ENCODE assay signal across 8 cellular contexts in the genomic region with DNA sequence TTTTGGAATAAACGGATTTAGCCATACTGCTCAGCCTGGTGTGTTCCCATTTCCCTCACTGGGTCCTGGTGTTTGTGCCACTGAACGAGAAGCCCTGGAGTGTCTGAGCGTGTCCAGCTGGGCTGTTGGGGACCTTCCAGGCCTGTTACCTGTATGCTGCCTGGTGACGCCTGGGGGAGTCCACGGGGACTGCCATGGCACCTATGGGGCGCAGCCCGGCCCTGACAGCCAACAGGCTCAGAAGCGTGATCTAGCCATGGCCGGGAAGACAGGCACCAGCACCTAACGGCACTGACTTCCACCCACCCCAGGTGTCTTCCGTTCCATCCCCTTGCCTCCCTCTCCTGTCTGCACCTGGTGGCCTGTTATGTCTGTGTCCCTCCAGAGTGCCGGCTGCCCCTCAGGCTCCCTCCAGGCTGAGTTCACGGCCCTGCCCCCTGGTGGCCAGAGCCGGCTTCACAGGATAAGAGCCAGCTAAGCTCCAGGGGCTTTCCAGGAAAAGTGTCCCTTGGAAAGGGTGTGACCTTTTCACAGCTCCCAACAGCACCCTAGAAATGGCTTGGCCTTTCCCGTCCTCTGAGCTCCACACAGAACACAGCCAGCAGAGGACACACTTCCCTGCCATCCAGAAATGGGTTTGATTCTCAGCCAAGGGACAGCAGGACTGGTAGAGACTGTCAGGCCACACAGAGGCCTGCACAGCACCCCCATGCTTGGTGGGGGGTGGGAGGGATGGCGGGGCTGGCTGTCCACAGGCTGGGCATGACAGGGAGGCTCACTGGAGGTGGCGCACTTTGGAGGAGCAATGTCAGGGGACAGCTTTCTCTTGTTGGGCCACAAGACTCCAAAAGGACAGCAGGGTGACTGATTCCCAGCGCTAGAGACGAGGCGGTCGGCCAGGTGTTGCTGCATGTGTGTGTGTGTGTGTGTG.
DNase-seq lines count a peak whose midpoint lies in the region; ATAC-seq, FAIRE-seq and TF ChIP-seq lines count a peak whose summit lies in the region.
"Not testable (repeated sequence)": the region's sequence is repeated elsewhere in the genome, so short reads cannot be mapped to it uniquely, and the experiment has no call there.

No MANE protein-coding gene starts in this region.

- not testable (repeated sequence) for H2AFZ ChIP-seq in HepG2 (ENCODE audit: low read length); smooth muscle cell (ENCODE audit: low read depth)

- not testable (repeated sequence) for H3K4me1 ChIP-seq in endodermal cell (ENCODE audit: control insufficient read depth, insufficient read depth, low read length); HepG2 (ENCODE audit: insufficient read depth, low read length); smooth muscle cell (ENCODE audit: low read depth)

- H3K27ac Mint-ChIP-seq in CD14-positive monocyte, activated B cell treated with CpG ODN at 0.5 μM for 24 hours, endodermal cell: not testable (repeated sequence)

- H3K79me2 ChIP-seq in HepG2 (ENCODE audit: insufficient read depth, low read length); smooth muscle cell (ENCODE audit: low read depth): not testable (repeated sequence)

- not testable (repeated sequence) for H3K27ac ChIP-seq in endodermal cell (ENCODE audit: low read depth, low read length); HepG2 (ENCODE audit: extremely low read length, insufficient read depth, low read length); smooth muscle cell (ENCODE audit: low read depth)

- not testable (repeated sequence) for H3K27me3 ChIP-seq in endodermal cell (ENCODE audit: control insufficient read depth, insufficient read depth, low read length, poor library complexity, severe bottlenecking); HepG2 (ENCODE audit: control insufficient read depth in 1 of 2, insufficient read depth in 2 of 2, low read length in 2 of 2); smooth muscle cell (ENCODE audit: low read depth)

- CTCF ChIA-PET in activated B cell treated with CpG ODN at 0.5 μM for 24 hours (lab: Charles Lee) = interaction anchor here (1.2 kb wide), 1 partner anchor 1969 kb away, joined by 4 read pairs; no protein-coding TSS in a partner anchor
- CTCF ChIA-PET in HepG2 (lab: Yijun Ruan, JAX; ENCODE audit: low intra/inter-chr PET ratio, low total read pairs) = not testable (repeated sequence)

- DNase-seq in CD14-positive monocyte (ENCODE audit: low spot score); GM12891 (ENCODE audit: insufficient read length, low spot score); activated B cell treated with CpG ODN at 0.5 μM for 24 hours; HepG2 (ENCODE audit: low spot score); smooth muscle cell (lab: John Stamatoyannopoulos, UW; ENCODE audit: unreplicated experiment): not testable (repeated sequence)
- DNase-seq in NCI-H146 (lab: John Stamatoyannopoulos, UW) (peak; percentile 15), endodermal cell (peak; percentile 52)

- not testable (repeated sequence) for H3K4me3 ChIP-seq in endodermal cell (ENCODE audit: low read length); HepG2 (replicated peaks in 1 of 3; ENCODE audit: insufficient read depth in 1 of 3, low read depth in 2 of 3, low read length in 3 of 3); smooth muscle cell

- H4K20me1 ChIP-seq in HepG2 (ENCODE audit: insufficient read depth, low read length); smooth muscle cell (ENCODE audit: low read depth): not testable (repeated sequence)

- POLR2A ChIA-PET in activated B cell treated with CpG ODN at 0.5 μM for 24 hours (lab: Charles Lee); HepG2 (lab: Yijun Ruan, JAX): not testable (repeated sequence)

- H3K4me3 Mint-ChIP-seq in CD14-positive monocyte, activated B cell treated with CpG ODN at 0.5 μM for 24 hours, endodermal cell: not testable (repeated sequence)

- not testable (repeated sequence) for TF ChIP-seq POLR2A in GM12891 (IDR thresholded peaks at IDR 0.05; ENCODE audit: low read depth, low read length); HepG2 (IDR thresholded peaks at IDR 0.05; ENCODE audit: insufficient read depth in 1 of 2, low read depth in 2 of 2, low read length in 2 of 2)

- H3K9ac ChIP-seq in endodermal cell (ENCODE audit: extremely low read depth, low read length, poor library complexity, severe bottlenecking); HepG2 (ENCODE audit: insufficient read depth, low read depth, low read length); smooth muscle cell (ENCODE audit: low read depth): not testable (repeated sequence)

- H3F3A ChIP-seq in smooth muscle cell (ENCODE audit: low read depth) = not testable (repeated sequence)

- ATAC-seq in GM21786 (IDR thresholded peaks at IDR 0.05; ENCODE audit: unreplicated experiment) = peak; percentile 47
- peak; percentile 61 for ATAC-seq in activated B cell treated with CpG ODN at 0.5 μM for 24 hours (ENCODE audit: low read depth)
- peak; percentile 64 for ATAC-seq in HepG2

- not testable (repeated sequence) for H3K27me3 Mint-ChIP-seq in CD14-positive monocyte (ENCODE audit: low read depth in 3 of 3); activated B cell treated with CpG ODN at 0.5 μM for 24 hours; endodermal cell (ENCODE audit: insufficient read depth)

- in situ Hi-C loops in HepG2 (cut with HindIII; ENCODE audit: extremely low pct_ligation_motif_present, low pct_unique_long_range_greater_than_20kb) = not testable (repeated sequence)

- TF ChIP-seq CTCF in CD14-positive monocyte (IDR thresholded peaks at IDR 0.05) (peak; percentile 29), endodermal cell (conservative IDR thresholded peaks at IDR 0.05) (peak; percentile 17), HepG2 (CRISPR knock-in tag; IDR thresholded peaks at IDR 0.05) (0 out of 2 replicates have a peak, but pooled peaks have one; percentile 34), smooth muscle cell (IDR thresholded peaks at IDR 0.05; ENCODE audit: borderline replicate concordance, insufficient read depth, poor library complexity, severe bottlenecking) (peak; percentile 4)
- TF ChIP-seq CTCF in activated B cell treated with CpG ODN at 0.5 μM for 24 hours (IDR thresholded peaks at IDR 0.05) = not testable (repeated sequence)

- H3K36me3 Mint-ChIP-seq in CD14-positive monocyte; activated B cell treated with CpG ODN at 0.5 μM for 24 hours (ENCODE audit: low read depth); endodermal cell (ENCODE audit: low read depth): not testable (repeated sequence)

- 69% methylated on average over 11 of the region's 21 CpGs; no CpG with 5 or more reads in 1 of the 2 experiments for WGBS in endodermal cell (ENCODE audit: insufficient coverage in 1 of 2, insufficient read length in 1 of 2), 2 experiments
- 52% methylated on average over 5 of the region's 21 CpGs for WGBS in HepG2 (ENCODE audit: low lambda C conversion rate)
- 50% methylated on average over 7 of the region's 21 CpGs for WGBS in smooth muscle cell (ENCODE audit: low lambda C conversion rate)

- intact Hi-C loops in CD14-positive monocyte (cut with micrococcal nuclease) = loop anchor here in 1 of 2 donors (10.0 kb wide), 1 partner anchor 1968 kb away; no protein-coding TSS in a partner anchor
- intact Hi-C loops in activated B cell treated with CpG ODN at 0.5 μM for 24 hours (cut with micrococcal nuclease) = loop anchor here (1.0 kb wide), 1 partner anchor 524 kb away; no protein-coding TSS in a partner anchor
- intact Hi-C loops in HepG2 (cut with micrococcal nuclease; ENCODE audit: unreplicated experiment) = not testable (repeated sequence)

- H3K4me1 Mint-ChIP-seq in CD14-positive monocyte, activated B cell treated with CpG ODN at 0.5 μM for 24 hours, endodermal cell: not testable (repeated sequence)

- not testable (repeated sequence) for TF ChIP-seq EP300 in HepG2 (IDR thresholded peaks at IDR 0.05; ENCODE audit: low read depth in 2 of 2, low read length in 2 of 2); HepG2 (CRISPR knock-in tag; IDR thresholded peaks at IDR 0.05; ENCODE audit: borderline replicate concordance)

- H3K4me2 ChIP-seq in HepG2 (ENCODE audit: low read depth, low read length); smooth muscle cell: not testable (repeated sequence)

- not testable (repeated sequence) for TF ChIP-seq RAD21 in HepG2 (CRISPR knock-in tag; IDR thresholded peaks at IDR 0.05)

- peak; percentile 51 for FAIRE-seq in GM12891 (lab: Jason Lieb, UNC)
- peak; percentile 90 for FAIRE-seq in HepG2 (lab: Jason Lieb, UNC)

- not testable (repeated sequence) for H3K36me3 ChIP-seq in endodermal cell (ENCODE audit: control insufficient read depth, insufficient read depth, low read length); HepG2 (replicated peaks in 1 of 2; ENCODE audit: control insufficient read depth in 1 of 2, insufficient read depth in 2 of 2, low read length in 2 of 2); smooth muscle cell (ENCODE audit: low read depth)

- BruUV-seq in HepG2 (replicated peaks; lab: Mats Ljungman, UMichigan) = not testable (repeated sequence)

- not testable (repeated sequence) for H3K9me3 Mint-ChIP-seq in CD14-positive monocyte, activated B cell treated with CpG ODN at 0.5 μM for 24 hours, endodermal cell

- H3K9me3 ChIP-seq in endodermal cell (ENCODE audit: control insufficient read depth, low read length); HepG2 (ENCODE audit: low read length); smooth muscle cell (replicated peaks; ENCODE audit: low read depth): not testable (repeated sequence)
